Comparison of ENCODE assay signal across 34 cellular contexts in genomic region chr1:84941843-84942242, GRCh38. TPM values are rescaled to one million over a fixed set of nuclear protein-coding genes. Genes with fewer than 3 reads are reported as not detected.
"Had no signal": no experiment of that assay in that cellular context is flagged by ENCODE, and none has a peak within 500 bp of the region (broad histone marks: within the 10 kb centered on the region; RNA-seq: fewer than 3 reads in every experiment).

No MANE protein-coding gene starts in this region.

- H3K4me1 ChIP-seq: body of pancreas had no signal

- H3K27ac ChIP-seq: adrenal gland, body of pancreas, esophagus muscularis mucosa, foreskin keratinocyte, gastroesophageal sphincter, heart right ventricle had no signal

- DNase-seq: activated CD4-positive, alpha-beta T cell treated with anti-CD3 and anti-CD28 coated beads for 36 hours; activated CD4-positive, alpha-beta T cell treated with anti-CD3 and anti-CD28 coated beads, Interleukin-2, amount 10 ng/mL, durations not matched to agents 7 days and 5 days; activated CD4-positive, alpha-beta T cell treated with anti-CD3 and anti-CD28 coated beads, Interleukin-2, amount 50 U/mL, for 48 hours; activated CD4-positive, CD25-positive, alpha-beta regulatory T cell; activated CD4-positive, CD25-positive, alpha-beta regulatory T cell treated with anti-CD3 and anti-CD28 coated beads, Interleukin-2, amount 50 U/mL, for 72 hours; activated CD8-positive, alpha-beta memory T cell treated with anti-CD3 and anti-CD28 coated beads for 24 hours; activated CD8-positive, alpha-beta T cell treated with anti-CD3 and anti-CD28 coated beads for 36 hours; activated effector memory CD4-positive, alpha-beta T cell treated with Interleukin-2 at 50 U/mL for 16 hours; activated gamma-delta T cell treated with Interleukin-2 at 50 U/mL for 16 hours; activated naive CD4-positive, alpha-beta T cell treated with anti-CD3 and anti-CD28 coated beads, Interleukin-2, amount 50 U/mL, for 16 hours; activated naive CD4-positive, alpha-beta T cell treated with Interleukin-2 at 50 U/mL for 16 hours; activated naive CD8-positive, alpha-beta T cell treated with anti-CD3 and anti-CD28 coated beads, Interleukin-2, amount 50 U/mL, for 24 hours; activated T-cell treated with anti-CD3 and anti-CD28 coated beads, Interleukin-2, amount 50 U/mL, for 4 hours; adrenal gland; amygdala; aorta; body of pancreas; caudate nucleus; cortex of kidney; dermis blood vessel endothelial cell; effector CD4-positive, alpha-beta T cell; effector memory CD8-positive, alpha-beta T cell; erythroblast; foreskin keratinocyte; heart right ventricle; T-helper 1 cell; T-helper 2 cell had no signal

- H3K9me3 Mint-ChIP-seq: activated CD4-positive, alpha-beta T cell treated with anti-CD3 and anti-CD28 coated beads, Interleukin-2, amount 10 ng/mL, durations not matched to agents 7 days and 5 days; activated CD8-positive, alpha-beta T cell treated with anti-CD3 and anti-CD28 coated beads for 36 hours; activated naive CD8-positive, alpha-beta T cell treated with anti-CD3 and anti-CD28 coated beads, Interleukin-2, amount 50 U/mL, for 24 hours; activated T-cell treated with anti-CD3 and anti-CD28 coated beads, Interleukin-2, amount 50 U/mL, for 4 hours; activated T-helper 17 cell treated with anti-CD3 and anti-CD28 coated beads, Interleukin-2, amount 50 U/mL, for 72 hours; effector memory CD8-positive, alpha-beta T cell had no signal

- H3K36me3 ChIP-seq: adrenal gland, esophagus muscularis mucosa, gastroesophageal sphincter, heart right ventricle had no signal

- H3K27me3 ChIP-seq: adrenal gland, body of pancreas, esophagus muscularis mucosa, foreskin keratinocyte, gastroesophageal sphincter had no signal

- FAIRE-seq: colon had no signal

- ATAC-seq: activated CD4-positive, alpha-beta T cell treated with anti-CD3 and anti-CD28 coated beads for 36 hours; activated CD8-positive, alpha-beta T cell treated with anti-CD3 and anti-CD28 coated beads for 36 hours; activated naive CD8-positive, alpha-beta T cell treated with anti-CD3 and anti-CD28 coated beads, Interleukin-2, amount 50 U/mL, for 24 hours; activated T-cell treated with anti-CD3 and anti-CD28 coated beads, Interleukin-2, amount 50 U/mL, for 4 hours; activated T-helper 17 cell treated with anti-CD3 and anti-CD28 coated beads, Interleukin-2, amount 50 U/mL, for 72 hours; body of pancreas; effector memory CD8-positive, alpha-beta T cell; foreskin keratinocyte; gastroesophageal sphincter; heart right ventricle had no signal

- H3K27ac Mint-ChIP-seq: activated CD4-positive, alpha-beta T cell treated with anti-CD3 and anti-CD28 coated beads for 36 hours; activated CD4-positive, alpha-beta T cell treated with anti-CD3 and anti-CD28 coated beads, Interleukin-2, amount 10 ng/mL, durations not matched to agents 7 days and 5 days; activated CD8-positive, alpha-beta T cell treated with anti-CD3 and anti-CD28 coated beads for 36 hours; activated naive CD8-positive, alpha-beta T cell; activated naive CD8-positive, alpha-beta T cell treated with anti-CD3 and anti-CD28 coated beads, Interleukin-2, amount 50 U/mL, for 24 hours; activated T-helper 17 cell treated with anti-CD3 and anti-CD28 coated beads, Interleukin-2, amount 50 U/mL, for 72 hours; effector memory CD8-positive, alpha-beta T cell had no signal

- H3K4me3 Mint-ChIP-seq: activated CD4-positive, alpha-beta T cell treated with anti-CD3 and anti-CD28 coated beads for 36 hours; activated CD4-positive, alpha-beta T cell treated with anti-CD3 and anti-CD28 coated beads, Interleukin-2, amount 10 ng/mL, durations not matched to agents 7 days and 5 days; activated CD8-positive, alpha-beta T cell treated with anti-CD3 and anti-CD28 coated beads for 36 hours; activated naive CD8-positive, alpha-beta T cell; activated naive CD8-positive, alpha-beta T cell treated with anti-CD3 and anti-CD28 coated beads, Interleukin-2, amount 50 U/mL, for 24 hours; activated T-cell treated with anti-CD3 and anti-CD28 coated beads, Interleukin-2, amount 50 U/mL, for 4 hours; activated T-helper 17 cell treated with anti-CD3 and anti-CD28 coated beads, Interleukin-2, amount 50 U/mL, for 72 hours; effector memory CD8-positive, alpha-beta T cell had no signal

- H3K9me3 ChIP-seq: adrenal gland, body of pancreas, esophagus muscularis mucosa, gastroesophageal sphincter, heart right ventricle had no signal

- H3K27me3 Mint-ChIP-seq: activated CD4-positive, alpha-beta T cell treated with anti-CD3 and anti-CD28 coated beads for 36 hours; activated CD4-positive, alpha-beta T cell treated with anti-CD3 and anti-CD28 coated beads, Interleukin-2, amount 10 ng/mL, durations not matched to agents 7 days and 5 days; activated CD8-positive, alpha-beta T cell treated with anti-CD3 and anti-CD28 coated beads for 36 hours; activated naive CD8-positive, alpha-beta T cell; activated naive CD8-positive, alpha-beta T cell treated with anti-CD3 and anti-CD28 coated beads, Interleukin-2, amount 50 U/mL, for 24 hours; activated T-helper 17 cell treated with anti-CD3 and anti-CD28 coated beads, Interleukin-2, amount 50 U/mL, for 72 hours; effector memory CD8-positive, alpha-beta T cell had no signal

- H3K4me3 ChIP-seq: adrenal gland, body of pancreas, esophagus muscularis mucosa, gastroesophageal sphincter, heart right ventricle had no signal

RNA-seq across cellular contexts. Expression of gene LPAR3, which starts 48.8 kb away (rescaled TPM):
- total RNA-seq: chondrocyte had no signal

RNA-seq across cellular contexts. Expression of gene MCOLN2, which starts 55.1 kb away (rescaled TPM):
- total RNA-seq: body of pancreas, chondrocyte, dermis blood vessel endothelial cell, glomerular endothelial cell had no signal
